26 cellular contexts compared by ENCODE assay signal in the genomic region with DNA sequence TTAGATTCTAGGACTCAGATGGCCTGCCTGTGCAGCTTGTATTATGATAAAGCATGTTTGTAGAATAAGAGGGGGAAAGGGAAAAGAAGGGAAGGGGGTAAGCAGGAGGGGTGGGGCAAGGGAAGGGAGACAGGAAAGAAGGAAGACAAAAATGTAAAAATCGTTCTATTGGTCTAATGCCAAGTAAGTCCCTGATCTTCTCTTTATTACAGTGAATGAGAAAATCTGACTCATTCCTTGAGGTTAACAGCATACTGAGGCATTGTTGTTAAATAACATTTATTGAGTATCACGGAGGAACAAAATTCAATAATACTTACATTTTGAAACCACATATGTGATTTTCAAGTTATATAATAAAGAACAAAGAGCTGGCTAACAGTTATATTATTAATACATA.
"Had no signal": no experiment of that assay in that cellular context is flagged by ENCODE, and none has a peak within 500 bp of the region (broad histone marks: within the 10 kb centered on the region; RNA-seq: fewer than 3 reads in every experiment).

No MANE protein-coding gene starts in this region.

- FAIRE-seq: endothelial cell of umbilical vein, frontal cortex, keratinocyte had no signal

- H3K79me2 ChIP-seq: parathyroid adenoma had no signal

- H3K27me3 ChIP-seq: esophagus squamous epithelium, neutrophil, stomach, thyroid gland had no signal

- H3K27ac Mint-ChIP-seq: memory B cell, natural killer cell, progenitor cell of endocrine pancreas had no signal

- H3K4me1 ChIP-seq: esophagus squamous epithelium, lower lobe of right lung, parathyroid adenoma, stomach, thyroid gland had no signal

- H3K4me1 Mint-ChIP-seq: memory B cell, natural killer cell, neural crest cell had no signal

- H2AFZ ChIP-seq: parathyroid adenoma had no signal

- H3K4me3 Mint-ChIP-seq: memory B cell, natural killer cell, neural crest cell had no signal

- ATAC-seq: left ventricle myocardium superior, lower lobe of right lung, natural killer cell, sciatic nerve had no signal

- H3K4me2 ChIP-seq: smooth muscle cell had no signal

- DNase-seq: dermis blood vessel endothelial cell; effector memory CD4-positive, alpha-beta T cell; esophagus squamous epithelium; hypothalamus; left ventricle myocardium superior; lower lobe of right lung; natural killer cell; stimulated activated CD4-positive, alpha-beta T cell treated with anti-CD3 and anti-CD28 coated beads, Interleukin-12 subunit alpha, Interleukin-12 subunit beta, amount 100 ng/mL, for 4 hours; stimulated activated CD4-positive, alpha-beta T cell treated with anti-CD3 and anti-CD28 coated beads, Interleukin-1b, Interleukin-23, amount 100 ng/mL, for 48 hours; stimulated activated CD4-positive, alpha-beta T cell treated with anti-CD3 and anti-CD28 coated beads, Interleukin-4, amount 100 ng/mL, for 1 hour; stimulated activated CD8-positive, alpha-beta memory T cell treated with anti-CD3 and anti-CD28 coated beads, Interleukin-4, amount 100 ng/mL, for 48 hours; stimulated activated naive CD4-positive, alpha-beta T cell; stomach; thyroid gland; trophoblast cell had no signal

- H3K9me3 Mint-ChIP-seq: neural crest cell had no signal

- H3K27me3 Mint-ChIP-seq: memory B cell, progenitor cell of endocrine pancreas had no signal

- H3K36me3 Mint-ChIP-seq: memory B cell had no signal

- H3K4me3 ChIP-seq: coronary artery, esophagus squamous epithelium, lower lobe of right lung, smooth muscle cell, stomach, thyroid gland had no signal

- H3K36me3 ChIP-seq: esophagus squamous epithelium, lower lobe of right lung, neutrophil, stomach, thyroid gland had no signal

- H3K27ac ChIP-seq: coronary artery, esophagus squamous epithelium, lower lobe of right lung, neutrophil, parathyroid adenoma, stomach, thyroid gland had no signal

- H3K9me3 ChIP-seq: esophagus squamous epithelium, lower lobe of right lung, neutrophil, thyroid gland had no signal

- H3K9ac ChIP-seq: parathyroid adenoma had no signal
